ENCODE assay signal across 1 cellular context in the genomic region with DNA sequence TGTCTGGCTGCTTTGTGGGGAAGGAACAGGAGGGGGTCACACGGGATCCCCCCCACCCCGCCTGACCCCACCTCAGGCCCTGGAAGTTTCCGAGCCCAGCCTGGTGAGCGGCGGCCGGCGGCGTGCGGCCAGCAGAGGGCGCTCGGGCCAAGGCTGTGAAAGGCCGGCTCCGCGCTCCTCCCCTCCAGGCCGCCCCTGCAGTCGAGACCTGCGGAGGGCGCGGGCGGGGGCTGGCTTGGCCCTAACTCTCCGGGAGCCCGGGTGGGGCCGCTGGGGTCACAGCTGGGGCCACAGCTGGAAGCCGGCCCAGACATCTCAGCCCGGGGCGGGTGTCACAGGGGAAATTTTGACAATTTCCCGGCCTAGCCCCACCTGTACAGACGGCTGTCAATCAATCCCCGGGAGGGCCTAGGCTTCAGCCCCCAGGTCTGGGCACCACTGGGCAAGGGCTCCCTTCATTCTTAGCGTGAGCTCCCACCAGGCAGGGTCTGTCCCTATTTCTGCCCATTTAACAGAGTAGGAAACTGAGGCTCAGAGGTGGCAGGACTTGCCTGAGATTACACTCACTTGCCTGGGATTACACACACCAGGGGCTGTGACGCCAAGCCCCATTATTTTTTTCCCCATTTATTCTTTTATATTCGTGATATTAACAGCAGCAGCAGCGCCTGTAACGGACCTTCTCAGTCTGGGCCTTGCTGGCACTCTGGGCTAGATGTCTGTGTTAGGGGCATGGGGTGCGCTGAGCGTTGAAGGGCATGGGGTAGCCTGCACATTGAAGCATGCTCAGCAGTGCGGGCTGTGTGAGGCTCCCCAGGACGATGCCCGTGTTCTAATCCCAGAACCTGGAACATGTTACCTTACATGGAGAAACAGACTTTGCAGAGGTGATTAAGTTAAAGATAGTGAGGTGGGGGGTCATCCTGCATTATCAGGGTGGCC.
TF ChIP-seq lines count a peak whose summit lies in the region.

No MANE protein-coding gene starts in this region.

TF ChIP-seq in HepG2, 621 proteins besides CTCF, POLR2A, EP300 and RAD21 (continued from another document):
- TF ChIP-seq, protein P1, sequence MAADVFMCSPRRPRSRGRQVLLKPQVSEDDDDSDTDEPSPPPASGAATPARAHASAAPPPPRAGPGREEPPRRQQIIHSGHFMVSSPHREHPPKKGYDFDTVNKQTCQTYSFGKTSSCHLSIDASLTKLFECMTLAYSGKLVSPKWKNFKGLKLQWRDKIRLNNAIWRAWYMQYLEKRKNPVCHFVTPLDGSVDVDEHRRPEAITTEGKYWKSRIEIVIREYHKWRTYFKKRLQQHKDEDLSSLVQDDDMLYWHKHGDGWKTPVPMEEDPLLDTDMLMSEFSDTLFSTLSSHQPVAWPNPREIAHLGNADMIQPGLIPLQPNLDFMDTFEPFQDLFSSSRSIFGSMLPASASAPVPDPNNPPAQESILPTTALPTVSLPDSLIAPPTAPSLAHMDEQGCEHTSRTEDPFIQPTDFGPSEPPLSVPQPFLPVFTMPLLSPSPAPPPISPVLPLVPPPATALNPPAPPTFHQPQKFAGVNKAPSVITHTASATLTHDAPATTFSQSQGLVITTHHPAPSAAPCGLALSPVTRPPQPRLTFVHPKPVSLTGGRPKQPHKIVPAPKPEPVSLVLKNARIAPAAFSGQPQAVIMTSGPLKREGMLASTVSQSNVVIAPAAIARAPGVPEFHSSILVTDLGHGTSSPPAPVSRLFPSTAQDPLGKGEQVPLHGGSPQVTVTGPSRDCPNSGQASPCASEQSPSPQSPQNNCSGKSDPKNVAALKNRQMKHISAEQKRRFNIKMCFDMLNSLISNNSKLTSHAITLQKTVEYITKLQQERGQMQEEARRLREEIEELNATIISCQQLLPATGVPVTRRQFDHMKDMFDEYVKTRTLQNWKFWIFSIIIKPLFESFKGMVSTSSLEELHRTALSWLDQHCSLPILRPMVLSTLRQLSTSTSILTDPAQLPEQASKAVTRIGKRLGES (CRISPR knock-in tag; IDR thresholded peaks at IDR 0.05; ENCODE audit: borderline replicate concordance), result no peak
- TF ChIP-seq ZNF629 (CRISPR knock-in tag; conservative IDR thresholded peaks at IDR 0.05), result peak; percentile 86
- peak; percentile 71; the same call in 1 of the 2 replicates for TF ChIP-seq MYC (CRISPR knock-in tag; IDR thresholded peaks at IDR 0.05; ENCODE audit: borderline replicate concordance)
- TF ChIP-seq, protein P2, sequence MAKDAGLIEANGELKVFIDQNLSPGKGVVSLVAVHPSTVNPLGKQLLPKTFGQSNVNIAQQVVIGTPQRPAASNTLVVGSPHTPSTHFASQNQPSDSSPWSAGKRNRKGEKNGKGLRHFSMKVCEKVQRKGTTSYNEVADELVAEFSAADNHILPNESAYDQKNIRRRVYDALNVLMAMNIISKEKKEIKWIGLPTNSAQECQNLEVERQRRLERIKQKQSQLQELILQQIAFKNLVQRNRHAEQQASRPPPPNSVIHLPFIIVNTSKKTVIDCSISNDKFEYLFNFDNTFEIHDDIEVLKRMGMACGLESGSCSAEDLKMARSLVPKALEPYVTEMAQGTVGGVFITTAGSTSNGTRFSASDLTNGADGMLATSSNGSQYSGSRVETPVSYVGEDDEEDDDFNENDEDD (CRISPR knock-in tag; IDR thresholded peaks at IDR 0.05; ENCODE audit: borderline replicate concordance), result peak; percentile 37; the same call in 1 of the 2 replicates
- no peak for TF ChIP-seq NFYC (CRISPR knock-in tag; IDR thresholded peaks at IDR 0.05)
- 0 out of 2 replicates have a peak, but pooled peaks have one; percentile 50 for TF ChIP-seq ZNF329 (CRISPR knock-in tag; IDR thresholded peaks at IDR 0.05; ENCODE audit: low read depth)
- TF ChIP-seq, protein P3, sequence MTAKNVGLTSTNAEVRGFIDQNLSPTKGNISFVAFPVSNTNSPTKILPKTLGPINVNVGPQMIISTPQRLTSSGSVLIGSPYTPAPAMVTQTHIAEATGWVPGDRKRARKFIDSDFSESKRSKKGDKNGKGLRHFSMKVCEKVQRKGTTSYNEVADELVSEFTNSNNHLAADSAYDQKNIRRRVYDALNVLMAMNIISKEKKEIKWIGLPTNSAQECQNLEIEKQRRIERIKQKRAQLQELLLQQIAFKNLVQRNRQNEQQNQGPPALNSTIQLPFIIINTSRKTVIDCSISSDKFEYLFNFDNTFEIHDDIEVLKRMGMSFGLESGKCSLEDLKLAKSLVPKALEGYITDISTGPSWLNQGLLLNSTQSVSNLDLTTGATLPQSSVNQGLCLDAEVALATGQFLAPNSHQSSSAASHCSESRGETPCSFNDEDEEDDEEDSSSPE (CRISPR knock-in tag; IDR thresholded peaks at IDR 0.05), result 0 out of 2 replicates have a peak, but pooled peaks have one; percentile 22
- TF ChIP-seq ZNF572 (CRISPR knock-in tag; IDR thresholded peaks at IDR 0.05), result no peak; the same call in 1 of the 2 replicates
- TF ChIP-seq FOSL2 (CRISPR knock-in tag; IDR thresholded peaks at IDR 0.05), result 0 out of 2 replicates have a peak, but pooled peaks have one; percentile 25
- TF ChIP-seq ZNF792 (CRISPR knock-in tag; IDR thresholded peaks at IDR 0.05), result 0 out of 2 replicates have a peak, but pooled peaks have one; percentile 36
- no peak for TF ChIP-seq ZNF180 (CRISPR knock-in tag; IDR thresholded peaks at IDR 0.05; ENCODE audit: borderline replicate concordance, low read depth)
- no peak for TF ChIP-seq LCORL (IDR thresholded peaks at IDR 0.05)
- TF ChIP-seq LCORL (CRISPR knock-in tag; IDR thresholded peaks at IDR 0.05), result 0 out of 2 replicates have a peak, but pooled peaks have one; percentile 29
- TF ChIP-seq, protein P4, sequence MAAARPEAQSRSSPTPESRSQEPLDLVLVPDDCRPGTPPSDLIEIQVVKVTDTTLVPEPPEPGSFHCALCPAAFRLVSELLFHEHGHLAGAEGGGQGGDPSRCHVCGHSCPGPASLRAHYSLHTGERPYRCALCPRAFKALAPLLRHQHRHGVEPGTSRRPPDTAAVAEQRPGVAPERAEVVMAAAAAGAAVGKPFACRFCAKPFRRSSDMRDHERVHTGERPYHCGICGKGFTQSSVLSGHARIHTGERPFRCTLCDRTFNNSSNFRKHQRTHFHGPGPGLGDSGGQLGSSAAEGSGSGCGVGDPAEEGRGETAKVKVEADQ (CRISPR knock-in tag; IDR thresholded peaks at IDR 0.05; ENCODE audit: borderline replicate concordance), result 0 out of 2 replicates have a peak, but pooled peaks have one; percentile 38
- peak; percentile 64; the same call in 1 of the 2 replicates for TF ChIP-seq MED13 (CRISPR knock-in tag; IDR thresholded peaks at IDR 0.05)
- peak; percentile 34; the same call in 1 of the 2 replicates for TF ChIP-seq DNMT1 (CRISPR knock-in tag; IDR thresholded peaks at IDR 0.05)
